Comparison of ENCODE assay signal across 11 cellular contexts in genomic region chr4:78293841-78294301, GRCh38.
DNase-seq lines count a peak whose midpoint lies in the region; ATAC-seq and TF ChIP-seq lines count a peak whose summit lies in the region.
"Had no signal": no experiment of that assay in that cellular context is flagged by ENCODE, and none has a peak within 500 bp of the region (broad histone marks: within the 10 kb centered on the region; RNA-seq: fewer than 3 reads in every experiment).

No MANE protein-coding gene starts in this region.

- peak; percentile 0 for DNase-seq in NCI-H2196 (lab: John Stamatoyannopoulos, UW; ENCODE audit: unreplicated experiment)
- no peak for DNase-seq in NCI-H2196 treated with DMSO at 0.1 percent for 48 hours (lab: John Stamatoyannopoulos, UW; ENCODE audit: unreplicated experiment)
- peak; percentile 6 for DNase-seq in RWPE1 (ENCODE audit: low spot score)
- DNase-seq in fibroblast of the conjunctiva (ENCODE audit: low read depth): peak; percentile 82
- DNase-seq in skeletal muscle cell (ENCODE audit: low read depth): peak; percentile 80
- DNase-seq in NCI-H2227 treated with DMSO at 0.1 percent for 48 hours (lab: John Stamatoyannopoulos, UW): no peak
- no peak for DNase-seq in mesenteric fat pad (ENCODE audit: low spot score)
- DNase-seq: NCI-H1105, SIG-M5 had no signal

- POLR2A ChIA-PET in RWPE1 (lab: Yijun Ruan, JAX; ENCODE audit: low non-redundant PET): interaction anchor here (0.6 kb wide), 1 partner anchor 9 kb away, joined by 3 read pairs; no protein-coding TSS in a partner anchor

- H3K27ac ChIP-seq in RWPE1: no peak overlapping the region

- H3K4me3 ChIP-seq in skeletal muscle cell (ENCODE audit: low read depth, low read length): no peak overlapping the region

- no peak for TF ChIP-seq CTCF in RWPE1 (conservative IDR thresholded peaks at IDR 0.05; ENCODE audit: low read depth)

- CTCF ChIA-PET in RWPE1 (lab: Yijun Ruan, JAX): no interaction called here

- ATAC-seq in HG03108 (IDR thresholded peaks at IDR 0.05; ENCODE audit: unreplicated experiment): no peak
- ATAC-seq: stimulated activated effector memory CD8-positive, alpha-beta T cell treated with anti-CD3 and anti-CD28 coated beads, Interleukin-12 subunit alpha, Interleukin-12 subunit beta, amount 100 ng/mL, for 72 hours had no signal

Comparison
In these comparisons a context has a peak if more than half of its experiments do, and no peak if none do; other contexts are left out.
1. DNase-seq: peak in NCI-H2196 (single experiment), RWPE1 (single experiment), fibroblast of the conjunctiva (single experiment) and skeletal muscle cell (single experiment); none in NCI-H2196 treated with DMSO at 0.1 percent for 48 hours (single experiment), NCI-H2227 treated with DMSO at 0.1 percent for 48 hours (single experiment) and mesenteric fat pad (single experiment).